8 cellular contexts compared by ENCODE assay signal in genomic region chr12:111842556-111843396, GRCh38. TPM values are rescaled to one million over a fixed set of nuclear protein-coding genes. Genes with fewer than 3 reads are reported as not detected.
A peak's percentile ranks its signal among the peaks of the same experiment; 100 is the strongest.
DNase-seq lines count a peak whose midpoint lies in the region; ATAC-seq, FAIRE-seq and TF ChIP-seq lines count a peak whose summit lies in the region.

No MANE protein-coding gene starts in this region.

- H3K27me3 ChIP-seq in ectodermal cell (ENCODE audit: control insufficient read depth, insufficient read depth, low read length, poor library complexity, severe bottlenecking) (no peaks in the 10 kb centered on the region), mucosa of rectum (ENCODE audit: control insufficient read depth in 2 of 2, insufficient read depth in 2 of 2, low read length in 2 of 2) (no peaks in the 10 kb centered on the region), tibial artery (no peaks in the 10 kb centered on the region)

- peaks cover 24% of the 10 kb centered on the region; the same call in 2 of the 3 replicates for H3K4me1 ChIP-seq in A549
- peaks cover 18% of the 10 kb centered on the region for H3K4me1 ChIP-seq in ectodermal cell (ENCODE audit: control insufficient read depth, insufficient read depth, low read length)
- H3K4me1 ChIP-seq in mucosa of rectum (ENCODE audit: control insufficient read depth in 2 of 2, insufficient read depth in 2 of 2, low read length in 2 of 2), result peaks cover 31 to 36% of the 10 kb centered on the region in 2 donors
- peaks cover 0 to 47% (median 42%) of the 10 kb centered on the region in 4 donors for H3K4me1 ChIP-seq in tibial artery

- intact Hi-C loops in tibial artery (cut with DNase I; ENCODE audit: low total_unique reads), result loop anchor here (5.0 kb wide), 1 partner anchor 170 kb away; the partner anchor contains the start of genes ERP29 and TMEM116

- peak overlapping the region; percentile 95 to 96 for H3K27ac ChIP-seq in A549
- H3K27ac ChIP-seq in ectodermal cell (ENCODE audit: insufficient read depth, low read depth, low read length, poor library complexity, severe bottlenecking), result peak overlapping the region; percentile 91
- H3K27ac ChIP-seq in mucosa of rectum (ENCODE audit: low read depth in 2 of 2, low read length in 2 of 2), result peak overlapping the region; percentile 96 to 97
- H3K27ac ChIP-seq in tibial artery, result peak overlapping the region; percentile 85 to 96

- TF ChIP-seq POLR2A in A549 (IDR thresholded peaks at IDR 0.05; ENCODE audit: low read length), result peak; percentile 7; the same call in 1 of the 2 replicates

- peak overlapping the region; percentile 95 to 98 (median 98) for H3K4me3 Mint-ChIP-seq in T-cell

- H3K27me3 Mint-ChIP-seq in T-cell, result no peaks in the 10 kb centered on the region

- peaks cover 5% of the 10 kb centered on the region for H3K36me3 ChIP-seq in ectodermal cell (ENCODE audit: control insufficient read depth, insufficient read depth, low read length)
- H3K36me3 ChIP-seq in mucosa of rectum (ENCODE audit: control insufficient read depth in 2 of 2, insufficient read depth in 2 of 2, low read length in 2 of 2), result peaks cover 8 to 10% of the 10 kb centered on the region in 2 donors
- peaks cover 0 to 13% (median 10%) of the 10 kb centered on the region in 3 donors for H3K36me3 ChIP-seq in tibial artery

- peak overlapping the region; percentile 95 for H3K4me2 ChIP-seq in A549

- CTCF ChIA-PET in A549 (lab: Yijun Ruan, JAX) (interaction anchor here (0.9 to 2.3 kb wide), 4 partner anchors 11 to 1331 kb away, joined by 3 to 7 read pairs (median 4); no protein-coding TSS in a partner anchor), T-cell (lab: Charles Lee) (interaction anchor here in 1 of 2 donors (0.9 kb wide), 1 partner anchor 27 kb away, joined by 3 read pairs; no protein-coding TSS in a partner anchor)

- no peaks in the 10 kb centered on the region for H3K9me3 ChIP-seq in A549
- peaks cover under 1% of the 10 kb centered on the region for H3K9me3 ChIP-seq in ectodermal cell (ENCODE audit: control insufficient read depth, low read length)
- H3K9me3 ChIP-seq in mucosa of rectum (ENCODE audit: control insufficient read depth in 2 of 2, low read length in 2 of 2), result no peaks in the 10 kb centered on the region
- H3K9me3 ChIP-seq in tibial artery, result no peaks in the 10 kb centered on the region

- H3K4me3 ChIP-seq in A549, result peak overlapping the region; percentile 71
- H3K4me3 ChIP-seq in ectodermal cell (ENCODE audit: insufficient read depth, low read depth, low read length), result peak overlapping the region; percentile 92
- H3K4me3 ChIP-seq in mucosa of rectum (ENCODE audit: low read length in 2 of 2), result peak overlapping the region; percentile 90 to 97
- H3K4me3 ChIP-seq in tibial artery, result peak overlapping the region; percentile 83 to 100

- H3K4me1 Mint-ChIP-seq in T-cell, result peaks cover 68 to 73% (median 72%) of the 10 kb centered on the region in 3 donors

- peak; percentile 20 to 25 for DNase-seq in A549 (ENCODE audit: low read depth in 1 of 2, low spot score in 1 of 2)
- DNase-seq in T-cell, result peak in 13 of 34 experiments; percentile 2 to 41 (median 17)
- DNase-seq in tibial artery, result no peak
- no peak for DNase-seq in superior temporal gyrus (ENCODE audit: extremely low spot score)

- POLR2A ChIA-PET in A549 (lab: Yijun Ruan, JAX), result interaction anchor here (1.4 kb wide), 1 partner anchor 42 kb away, joined by 4 read pairs; no protein-coding TSS in a partner anchor
- POLR2A ChIA-PET in T-cell (lab: Charles Lee), result interaction anchor here in 1 of 2 donors (1.0 to 1.1 kb wide), 2 partner anchors 170 to 537 kb away, joined by 3 to 4 read pairs; partner anchors contain the start of genes ERP29 and TMEM116

- ATAC-seq in A549 (peak; percentile 28 to 51; a peak in 5 of 6 replicates), GM18517 (IDR thresholded peaks at IDR 0.05; ENCODE audit: unreplicated experiment) (peak; percentile 21), HG03175 (IDR thresholded peaks at IDR 0.05; ENCODE audit: unreplicated experiment) (peak; percentile 26), T-cell (replicated peaks in 1 of 4) (peak in 2 of 4 experiments; percentile 14 to 25)

- H3K9ac ChIP-seq in mucosa of rectum (ENCODE audit: low read depth in 1 of 2, low read length in 2 of 2), result peak overlapping the region; percentile 81 to 99

- no peak for TF ChIP-seq EP300 in A549 (IDR thresholded peaks at IDR 0.05)

- H3K27ac Mint-ChIP-seq in T-cell, result peak overlapping the region; percentile 93 to 94

- WGBS in A549 (ENCODE audit: missing lambda C conversion rate), result 4% methylated on average over 32 of the region's 44 CpGs
- WGBS in ectodermal cell, 2 experiments, result 6% methylated on average over 44 of the region's 44 CpGs

- no peaks in the 10 kb centered on the region for H3K9me3 Mint-ChIP-seq in T-cell

- no peak for FAIRE-seq in A549 (lab: Jason Lieb, UNC)

- TF ChIP-seq RAD21 in A549 (conservative IDR thresholded peaks at IDR 0.05 in 1 of 2, IDR thresholded peaks at IDR 0.05 in 1 of 2), result no peak

- TF ChIP-seq CTCF in A549 (IDR thresholded peaks at IDR 0.05), result no peak
- TF ChIP-seq CTCF in tibial artery (IDR thresholded peaks at IDR 0.05), result no peak

- peaks cover 26% of the 10 kb centered on the region for H3K36me3 Mint-ChIP-seq in T-cell

TF ChIP-seq in A549, 52 proteins besides CTCF, POLR2A, EP300 and RAD21:
- TF ChIP-seq, protein P1, sequence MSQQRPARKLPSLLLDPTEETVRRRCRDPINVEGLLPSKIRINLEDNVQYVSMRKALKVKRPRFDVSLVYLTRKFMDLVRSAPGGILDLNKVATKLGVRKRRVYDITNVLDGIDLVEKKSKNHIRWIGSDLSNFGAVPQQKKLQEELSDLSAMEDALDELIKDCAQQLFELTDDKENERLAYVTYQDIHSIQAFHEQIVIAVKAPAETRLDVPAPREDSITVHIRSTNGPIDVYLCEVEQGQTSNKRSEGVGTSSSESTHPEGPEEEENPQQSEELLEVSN (IDR thresholded peaks at IDR 0.05; ENCODE audit: borderline replicate concordance, low read depth), result 0 out of 2 replicates have a peak, but pooled peaks have one; percentile 34
- TF ChIP-seq ZNF302 (CRISPR knock-in tag; IDR thresholded peaks at IDR 0.05) (no peak), KDM5A (IDR thresholded peaks at IDR 0.05) (no peak), PHF8 (IDR thresholded peaks at IDR 0.05; ENCODE audit: borderline replicate concordance, low read depth) (peak; percentile 48; the same call in 1 of the 2 replicates)

RNA-seq across cellular contexts. Expression of gene MAPKAPK5, which starts 0.7 kb away (rescaled TPM):
- 66.1 and 69.5 TPM in 2 replicates for polyA plus RNA-seq in A549 (2011; rRNA removed)
- polyA plus RNA-seq in A549 (2012; cell fraction: cytosol; rRNA removed), result 49.4 and 52.1 TPM in 2 replicates
- polyA plus RNA-seq in A549 (2012; cell fraction: nucleus; rRNA removed), result 40.8 and 47.9 TPM in 2 replicates
- polyA plus RNA-seq in A549 (2017; fragmentation: RNase III; extraction: RNeasy Plus Mini Kit Qiagen cat#74134 plus additional on column Dnase treatment), result 31.5 to 35.7 TPM (median 33.9 TPM) in 3 replicates
- polyA minus RNA-seq in A549 (2011; rRNA and poly(A)+ RNA removed), result 49.2 and 55.3 TPM in 2 replicates
- total RNA-seq in T-cell, result 10 to 100 TPM; 59.1 to 70.2 (median 65.3) TPM
- 41.5 TPM for polyA plus RNA-seq in ectodermal cell (2013, experiment 1 of 4)
- polyA plus RNA-seq in ectodermal cell (2013, experiment 2 of 4), result 44.0 TPM
- 41.9 TPM for polyA plus RNA-seq in ectodermal cell (2013, experiment 3 of 4)
- 43.3 TPM for polyA plus RNA-seq in ectodermal cell (2013, experiment 4 of 4)

Comparison
In these comparisons a context has a peak if more than half of its experiments do, and no peak if none do; other contexts are left out.
1. DNase-seq: peak in A549 (2 of 2); none in tibial artery (0 of 2) and superior temporal gyrus (single experiment).
2. Peak in every context shown above with its lines, with median percentiles within 50 percentile points of each other: H3K27ac ChIP-seq and H3K4me3 ChIP-seq.